Comparison of ENCODE assay signal across 9 cellular contexts in the genomic region with DNA sequence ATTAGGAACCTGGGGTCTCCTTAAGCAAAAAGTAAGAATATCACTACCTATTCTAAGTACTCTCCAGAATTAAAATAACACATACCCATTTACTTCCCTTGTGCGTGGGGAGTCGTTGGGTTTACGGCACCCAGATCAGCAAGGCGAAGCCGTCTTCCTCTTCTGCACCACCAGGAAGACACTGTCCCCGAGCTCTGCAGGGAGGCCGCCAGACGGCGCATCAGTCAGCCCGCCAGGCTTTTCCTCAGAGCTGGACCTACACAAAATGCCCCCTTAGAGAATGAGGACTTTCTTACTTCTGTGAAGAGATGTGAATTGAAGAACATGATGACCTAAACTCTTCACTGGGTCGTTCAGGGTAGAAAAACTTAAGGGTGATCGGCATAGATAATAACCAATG.
"Had no signal": no experiment of that assay in that cellular context is flagged by ENCODE, and none has a peak within 500 bp of the region (broad histone marks: within the 10 kb centered on the region; RNA-seq: fewer than 3 reads in every experiment).

No MANE protein-coding gene starts in this region.

- FAIRE-seq: HepG2 had no signal

- H3K4me3 ChIP-seq: GM23248, HAP-1 had no signal

- ATAC-seq: HCT116, HepG2 had no signal

- H3K36me3 ChIP-seq: HAP-1 had no signal

- H3K4me1 ChIP-seq: HAP-1 had no signal

- H2AFZ ChIP-seq: GM23248 had no signal

- DNase-seq: GM23248, GOT3, H7, HFFc6, KG1 had no signal

- H3K9me3 ChIP-seq: HAP-1 had no signal

- H3K27ac ChIP-seq: GM23248, HL-60 had no signal

- H3K9ac ChIP-seq: GM23248 had no signal
